In genomic region chr16:87382023-87382785, GRCh38 we compare ENCODE assay signal across 1 cellular context.
A peak's percentile ranks its signal among the peaks of the same experiment; 100 is the strongest.
TF ChIP-seq lines count a peak whose summit lies in the region.

No MANE protein-coding gene starts in this region.

TF ChIP-seq in HepG2, 621 proteins besides CTCF, POLR2A, EP300 and RAD21 (continued from another document and continues in another):
- peak; percentile 88; the same call in 1 of the 2 replicates for TF ChIP-seq ZNF512B (CRISPR knock-in tag; IDR thresholded peaks at IDR 0.05; ENCODE audit: borderline replicate concordance)
- TF ChIP-seq FLYWCH1 (CRISPR knock-in tag; IDR thresholded peaks at IDR 0.05) = no peak
- 0 out of 2 replicates have a peak, but pooled peaks have one; percentile 66 for TF ChIP-seq KLF12 (CRISPR knock-in tag; IDR thresholded peaks at IDR 0.05; ENCODE audit: borderline replicate concordance)
- no peak for TF ChIP-seq SNRNP70 (IDR thresholded peaks at IDR 0.05; ENCODE audit: low read depth, low read length)
- peak; percentile 66; the same call in 1 of the 2 replicates for TF ChIP-seq ZNF430 (CRISPR knock-in tag; IDR thresholded peaks at IDR 0.05)
- TF ChIP-seq NR2F6 (IDR thresholded peaks at IDR 0.05) = peak; percentile 100
- TF ChIP-seq NR2F6 (CRISPR knock-in tag; IDR thresholded peaks at IDR 0.05) = peak; percentile 99
- peak; percentile 94 for TF ChIP-seq ZNF614 (CRISPR knock-in tag; IDR thresholded peaks at IDR 0.05; ENCODE audit: borderline replicate concordance)
- peak; percentile 99 for TF ChIP-seq HIVEP1 (CRISPR knock-in tag; IDR thresholded peaks at IDR 0.05)
- TF ChIP-seq TARDBP (CRISPR knock-in tag; IDR thresholded peaks at IDR 0.05) = peak; percentile 97
- peak; percentile 100 for TF ChIP-seq NR2F2 (IDR thresholded peaks at IDR 0.05; ENCODE audit: borderline replicate concordance, low read depth)
- TF ChIP-seq ZNF318 (CRISPR knock-in tag; IDR thresholded peaks at IDR 0.05) = no peak
- TF ChIP-seq, protein P1, sequence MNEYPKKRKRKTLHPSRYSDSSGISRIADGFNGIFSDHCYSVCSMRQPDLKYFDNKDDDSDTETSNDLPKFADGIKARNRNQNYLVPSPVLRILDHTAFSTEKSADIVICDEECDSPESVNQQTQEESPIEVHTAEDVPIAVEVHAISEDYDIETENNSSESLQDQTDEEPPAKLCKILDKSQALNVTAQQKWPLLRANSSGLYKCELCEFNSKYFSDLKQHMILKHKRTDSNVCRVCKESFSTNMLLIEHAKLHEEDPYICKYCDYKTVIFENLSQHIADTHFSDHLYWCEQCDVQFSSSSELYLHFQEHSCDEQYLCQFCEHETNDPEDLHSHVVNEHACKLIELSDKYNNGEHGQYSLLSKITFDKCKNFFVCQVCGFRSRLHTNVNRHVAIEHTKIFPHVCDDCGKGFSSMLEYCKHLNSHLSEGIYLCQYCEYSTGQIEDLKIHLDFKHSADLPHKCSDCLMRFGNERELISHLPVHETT (CRISPR knock-in tag; conservative IDR thresholded peaks at IDR 0.05) = no peak
- no peak for TF ChIP-seq PLSCR1 (CRISPR knock-in tag; IDR thresholded peaks at IDR 0.05; ENCODE audit: borderline replicate concordance)
- TF ChIP-seq GATAD1 (CRISPR knock-in tag; IDR thresholded peaks at IDR 0.05) = peak; percentile 44; the same call in 1 of the 2 replicates
- peak; percentile 7; the same call in 1 of the 2 replicates for TF ChIP-seq KDM5A (IDR thresholded peaks at IDR 0.05; ENCODE audit: borderline replicate concordance, low read length)
- no peak for TF ChIP-seq ZNF75D (CRISPR knock-in tag; IDR thresholded peaks at IDR 0.05; ENCODE audit: borderline replicate concordance)
- TF ChIP-seq AGO1 (IDR thresholded peaks at IDR 0.05; ENCODE audit: low read depth, low read length, poor library complexity, severe bottlenecking) = no peak
- TF ChIP-seq, protein P2, sequence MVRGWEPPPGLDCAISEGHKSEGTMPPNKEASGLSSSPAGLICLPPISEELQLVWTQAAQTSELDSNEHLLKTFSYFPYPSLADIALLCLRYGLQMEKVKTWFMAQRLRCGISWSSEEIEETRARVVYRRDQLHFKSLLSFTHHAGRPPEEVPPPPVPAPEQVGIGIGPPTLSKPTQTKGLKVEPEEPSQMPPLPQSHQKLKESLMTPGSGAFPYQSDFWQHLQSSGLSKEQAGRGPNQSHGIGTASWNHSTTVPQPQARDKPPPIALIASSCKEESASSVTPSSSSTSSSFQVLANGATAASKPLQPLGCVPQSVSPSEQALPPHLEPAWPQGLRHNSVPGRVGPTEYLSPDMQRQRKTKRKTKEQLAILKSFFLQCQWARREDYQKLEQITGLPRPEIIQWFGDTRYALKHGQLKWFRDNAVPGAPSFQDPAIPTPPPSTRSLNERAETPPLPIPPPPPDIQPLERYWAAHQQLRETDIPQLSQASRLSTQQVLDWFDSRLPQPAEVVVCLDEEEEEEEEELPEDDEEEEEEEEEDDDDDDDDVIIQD (CRISPR knock-in tag; IDR thresholded peaks at IDR 0.05; ENCODE audit: low read depth) = peak; percentile 20; the same call in 1 of the 2 replicates
- peak; percentile 94 for TF ChIP-seq ZNF703 (CRISPR knock-in tag; IDR thresholded peaks at IDR 0.05; ENCODE audit: borderline replicate concordance)
- no peak for TF ChIP-seq ZNF598 (CRISPR knock-in tag; IDR thresholded peaks at IDR 0.05; ENCODE audit: borderline replicate concordance)
- TF ChIP-seq RARA (CRISPR knock-in tag; IDR thresholded peaks at IDR 0.05) = peak; percentile 99
- TF ChIP-seq, protein P3, sequence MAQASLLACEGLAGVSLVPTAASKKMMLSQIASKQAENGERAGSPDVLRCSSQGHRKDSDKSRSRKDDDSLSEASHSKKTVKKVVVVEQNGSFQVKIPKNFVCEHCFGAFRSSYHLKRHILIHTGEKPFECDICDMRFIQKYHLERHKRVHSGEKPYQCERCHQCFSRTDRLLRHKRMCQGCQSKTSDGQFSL (CRISPR knock-in tag; IDR thresholded peaks at IDR 0.05) = peak; percentile 21; the same call in 1 of the 2 replicates
- peak; percentile 67; the same call in 1 of the 2 replicates for TF ChIP-seq PRDM15 (CRISPR knock-in tag; IDR thresholded peaks at IDR 0.05)
- TF ChIP-seq HOXD1 (CRISPR knock-in tag; IDR thresholded peaks at IDR 0.05) = peak; percentile 90
- TF ChIP-seq YEATS2 (CRISPR knock-in tag; IDR thresholded peaks at IDR 0.05; ENCODE audit: borderline replicate concordance) = no peak; the same call in 1 of the 2 replicates
- peak; percentile 80 for TF ChIP-seq DR1 (CRISPR knock-in tag; IDR thresholded peaks at IDR 0.05)
- TF ChIP-seq ATRX (CRISPR knock-in tag; IDR thresholded peaks at IDR 0.05; ENCODE audit: borderline replicate concordance) = no peak
- TF ChIP-seq, protein P4, sequence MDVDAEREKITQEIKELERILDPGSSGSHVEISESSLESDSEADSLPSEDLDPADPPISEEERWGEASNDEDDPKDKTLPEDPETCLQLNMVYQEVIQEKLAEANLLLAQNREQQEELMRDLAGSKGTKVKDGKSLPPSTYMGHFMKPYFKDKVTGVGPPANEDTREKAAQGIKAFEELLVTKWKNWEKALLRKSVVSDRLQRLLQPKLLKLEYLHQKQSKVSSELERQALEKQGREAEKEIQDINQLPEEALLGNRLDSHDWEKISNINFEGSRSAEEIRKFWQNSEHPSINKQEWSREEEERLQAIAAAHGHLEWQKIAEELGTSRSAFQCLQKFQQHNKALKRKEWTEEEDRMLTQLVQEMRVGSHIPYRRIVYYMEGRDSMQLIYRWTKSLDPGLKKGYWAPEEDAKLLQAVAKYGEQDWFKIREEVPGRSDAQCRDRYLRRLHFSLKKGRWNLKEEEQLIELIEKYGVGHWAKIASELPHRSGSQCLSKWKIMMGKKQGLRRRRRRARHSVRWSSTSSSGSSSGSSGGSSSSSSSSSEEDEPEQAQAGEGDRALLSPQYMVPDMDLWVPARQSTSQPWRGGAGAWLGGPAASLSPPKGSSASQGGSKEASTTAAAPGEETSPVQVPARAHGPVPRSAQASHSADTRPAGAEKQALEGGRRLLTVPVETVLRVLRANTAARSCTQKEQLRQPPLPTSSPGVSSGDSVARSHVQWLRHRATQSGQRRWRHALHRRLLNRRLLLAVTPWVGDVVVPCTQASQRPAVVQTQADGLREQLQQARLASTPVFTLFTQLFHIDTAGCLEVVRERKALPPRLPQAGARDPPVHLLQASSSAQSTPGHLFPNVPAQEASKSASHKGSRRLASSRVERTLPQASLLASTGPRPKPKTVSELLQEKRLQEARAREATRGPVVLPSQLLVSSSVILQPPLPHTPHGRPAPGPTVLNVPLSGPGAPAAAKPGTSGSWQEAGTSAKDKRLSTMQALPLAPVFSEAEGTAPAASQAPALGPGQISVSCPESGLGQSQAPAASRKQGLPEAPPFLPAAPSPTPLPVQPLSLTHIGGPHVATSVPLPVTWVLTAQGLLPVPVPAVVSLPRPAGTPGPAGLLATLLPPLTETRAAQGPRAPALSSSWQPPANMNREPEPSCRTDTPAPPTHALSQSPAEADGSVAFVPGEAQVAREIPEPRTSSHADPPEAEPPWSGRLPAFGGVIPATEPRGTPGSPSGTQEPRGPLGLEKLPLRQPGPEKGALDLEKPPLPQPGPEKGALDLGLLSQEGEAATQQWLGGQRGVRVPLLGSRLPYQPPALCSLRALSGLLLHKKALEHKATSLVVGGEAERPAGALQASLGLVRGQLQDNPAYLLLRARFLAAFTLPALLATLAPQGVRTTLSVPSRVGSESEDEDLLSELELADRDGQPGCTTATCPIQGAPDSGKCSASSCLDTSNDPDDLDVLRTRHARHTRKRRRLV (CRISPR knock-in tag; IDR thresholded peaks at IDR 0.05) = peak; percentile 83
- TF ChIP-seq HHEX (CRISPR knock-in tag; IDR thresholded peaks at IDR 0.05) = peak; percentile 96
- TF ChIP-seq ZNF83 (CRISPR knock-in tag; IDR thresholded peaks at IDR 0.05; ENCODE audit: borderline replicate concordance) = no peak
